29 cellular contexts compared by ENCODE assay signal in the genomic region with DNA sequence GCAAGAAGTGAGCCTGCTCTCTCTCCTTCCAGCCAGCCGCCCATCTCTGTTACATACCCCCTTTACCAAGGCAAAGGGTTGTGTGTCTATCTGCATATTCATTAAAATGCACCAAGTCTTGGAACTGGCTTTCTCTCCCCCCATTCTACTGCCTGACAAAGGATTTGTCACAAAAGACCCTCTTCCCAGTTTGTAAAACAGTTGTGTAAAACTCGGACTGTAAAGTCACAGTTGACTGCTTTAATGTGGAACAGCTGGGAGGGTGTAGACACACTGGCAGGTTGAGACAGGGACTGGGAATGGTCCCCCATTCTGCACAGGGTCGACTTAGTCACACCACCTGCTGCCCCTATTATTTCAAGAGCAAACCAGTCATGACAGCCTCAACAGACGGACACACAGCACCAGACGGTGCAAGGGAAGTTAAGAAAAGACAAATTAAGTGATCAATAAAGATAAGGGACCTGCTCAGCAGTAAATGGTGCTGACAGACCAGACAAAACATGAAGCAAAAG.
"Had no signal": no experiment of that assay in that cellular context is flagged by ENCODE, and none has a peak within 500 bp of the region (broad histone marks: within the 10 kb centered on the region; RNA-seq: fewer than 3 reads in every experiment).

No MANE protein-coding gene starts in this region.

- ATAC-seq: activated CD8-positive, alpha-beta T cell treated with anti-CD3 and anti-CD28 coated beads for 36 hours; activated naive CD4-positive, alpha-beta T cell treated with anti-CD3 and anti-CD28 coated beads, Interleukin-2, amount 50 U/mL, for 72 hours; esophagus mucosa; heart left ventricle; sciatic nerve had no signal

- DNase-seq: activated B cell treated with CpG ODN at 0.5 μM for 24 hours; activated CD4-positive, alpha-beta T cell treated with anti-CD3 and anti-CD28 coated beads, Interleukin-2, amount 50 U/mL, for 1 hour; activated CD8-positive, alpha-beta T cell treated with anti-CD3 and anti-CD28 coated beads for 36 hours; activated naive CD4-positive, alpha-beta T cell; activated T-cell treated with anti-CD3 and anti-CD28 coated beads, Interleukin-2, amount 50 U/mL, for 48 hours; central memory CD4-positive, alpha-beta T cell; endodermal cell; foreskin fibroblast; heart left ventricle; hypothalamus; immature natural killer cell; kidney; naive B cell; nephron progenitor cell; ovary; retina; stimulated activated CD4-positive, alpha-beta T cell treated with anti-CD3 and anti-CD28 coated beads, Interleukin-12 subunit alpha, Interleukin-12 subunit beta, amount 100 ng/mL, for 4 hours; stimulated activated CD4-positive, alpha-beta T cell treated with anti-CD3 and anti-CD28 coated beads, Interleukin-4, amount 100 ng/mL, for 1 hour; thyroid gland; upper lobe of left lung had no signal

- H3K9me3 Mint-ChIP-seq: activated B cell treated with CpG ODN at 0.5 μM for 24 hours; activated CD8-positive, alpha-beta T cell treated with anti-CD3 and anti-CD28 coated beads for 36 hours; activated naive CD4-positive, alpha-beta T cell treated with anti-CD3 and anti-CD28 coated beads, Interleukin-2, amount 50 U/mL, for 72 hours; endodermal cell; mesothelial cell of epicardium; stimulated activated naive CD8-positive, alpha-beta T cell treated with anti-CD3 and anti-CD28 coated beads, Interleukin-15, Interleukin-2, amounts not matched to agents 100 ng/mL and 50 ng/mL, for 24 hours had no signal

- H3K9me3 ChIP-seq: breast epithelium, ovary, prostate gland, thyroid gland, upper lobe of left lung, vagina had no signal

- H3K36me3 ChIP-seq: breast epithelium, heart left ventricle, ovary, prostate gland, thyroid gland, upper lobe of left lung, vagina had no signal

- H3K27ac Mint-ChIP-seq: activated B cell treated with CpG ODN at 0.5 μM for 24 hours; activated CD8-positive, alpha-beta T cell treated with anti-CD3 and anti-CD28 coated beads for 36 hours; activated naive CD4-positive, alpha-beta T cell treated with anti-CD3 and anti-CD28 coated beads, Interleukin-2, amount 50 U/mL, for 72 hours; endodermal cell; immature natural killer cell; mesothelial cell of epicardium; naive B cell; nephron progenitor cell; stimulated activated naive CD8-positive, alpha-beta T cell treated with anti-CD3 and anti-CD28 coated beads, Interleukin-15, Interleukin-2, amounts not matched to agents 100 ng/mL and 50 ng/mL, for 24 hours had no signal

- H3K27ac ChIP-seq: breast epithelium, heart left ventricle, ovary, prostate gland, skin epidermis, thyroid gland, upper lobe of left lung, vagina had no signal

- H3K4me1 Mint-ChIP-seq: activated B cell treated with CpG ODN at 0.5 μM for 24 hours, immature natural killer cell, mesothelial cell of epicardium, naive B cell had no signal

- H3K4me1 ChIP-seq: breast epithelium, heart left ventricle, prostate gland, thyroid gland, upper lobe of left lung, vagina had no signal

- H3K27me3 ChIP-seq: ovary, thyroid gland, upper lobe of left lung, vagina had no signal

- H3K36me3 Mint-ChIP-seq: activated naive CD4-positive, alpha-beta T cell treated with anti-CD3 and anti-CD28 coated beads, Interleukin-2, amount 50 U/mL, for 72 hours; mesothelial cell of epicardium; naive B cell had no signal

- H3K4me3 ChIP-seq: breast epithelium, heart left ventricle, ovary, prostate gland, skin epidermis, thyroid gland, upper lobe of left lung, vagina had no signal

- H3K4me3 Mint-ChIP-seq: activated B cell treated with CpG ODN at 0.5 μM for 24 hours; activated CD8-positive, alpha-beta T cell treated with anti-CD3 and anti-CD28 coated beads for 36 hours; endodermal cell; immature natural killer cell; mesothelial cell of epicardium; naive B cell; nephron progenitor cell; stimulated activated naive CD8-positive, alpha-beta T cell treated with anti-CD3 and anti-CD28 coated beads, Interleukin-15, Interleukin-2, amounts not matched to agents 100 ng/mL and 50 ng/mL, for 24 hours had no signal
